In genomic region chr11:129315781-129316579, GRCh38 we compare ENCODE assay signal across 14 cellular contexts. TPM values are rescaled to one million over a fixed set of nuclear protein-coding genes. Genes with fewer than 3 reads are reported as not detected.
DNase-seq lines count a peak whose midpoint lies in the region; ATAC-seq and TF ChIP-seq lines count a peak whose summit lies in the region.
"Had no signal": no experiment of that assay in that cellular context is flagged by ENCODE, and none has a peak within 500 bp of the region (broad histone marks: within the 10 kb centered on the region; RNA-seq: fewer than 3 reads in every experiment).

No MANE protein-coding gene starts in this region.

- no peak overlapping the region for H3K4me3 ChIP-seq in MM.1S (ENCODE audit: low read length)
- H3K4me3 ChIP-seq in esophagus muscularis mucosa: no peak overlapping the region
- H3K4me3 ChIP-seq: ovary had no signal

- no peak for TF ChIP-seq EP300 in esophagus muscularis mucosa (IDR thresholded peaks at IDR 0.05)

- TF ChIP-seq CTCF in MCF 10A (IDR thresholded peaks at IDR 0.05; ENCODE audit: unreplicated experiment) (no peak), MM.1S (IDR thresholded peaks at IDR 0.05; ENCODE audit: low read length) (no peak), esophagus muscularis mucosa (IDR thresholded peaks at IDR 0.05) (no peak)

- no TSS peak for BruUV-seq in MCF 10A (replicated peaks; lab: Mats Ljungman, UMichigan)

- WGBS in esophagus muscularis mucosa: 68% methylated on average over 9 of the region's 12 CpGs

- TF ChIP-seq POLR2A in esophagus muscularis mucosa (IDR thresholded peaks at IDR 0.05; ENCODE audit: low read depth): no peak

- DNase-seq in T47D (ENCODE audit: low read depth in 1 of 2, low spot score in 1 of 2) (peak; percentile 82 to 99), MCF 10A (ENCODE audit: unreplicated experiment) (no peak), SHP77 (lab: John Stamatoyannopoulos, UW) (peak; percentile 91 to 93), left lobe of liver (ENCODE audit: low spot score) (no peak), ureter (ENCODE audit: low spot score) (peak; percentile 79), MM.1S (no peak), esophagus muscularis mucosa (ENCODE audit: extremely low spot score) (no peak)
- DNase-seq: activated T-cell treated with anti-CD3 and anti-CD28 coated beads, Interleukin-2, amount 50 U/mL, for 4 hours; ovary; SW 1271 had no signal

- no peaks in the 10 kb centered on the region for H3K36me3 ChIP-seq in MM.1S (replicated peaks; ENCODE audit: insufficient read depth, low read length)
- H3K36me3 ChIP-seq in esophagus muscularis mucosa: no peaks in the 10 kb centered on the region
- H3K36me3 ChIP-seq: ovary had no signal

- H3K27ac ChIP-seq in MM.1S (ENCODE audit: low read length): no peak overlapping the region
- no peak overlapping the region for H3K27ac ChIP-seq in esophagus muscularis mucosa (replicated peaks in 1 of 4)
- H3K27ac ChIP-seq: ovary had no signal

- no peaks in the 10 kb centered on the region for H3K4me1 ChIP-seq in MM.1S (ENCODE audit: low read length)
- H3K4me1 ChIP-seq in esophagus muscularis mucosa: peaks cover 0 to 17% (median 12%) of the 10 kb centered on the region in 4 donors

- no peaks in the 10 kb centered on the region for H3K9me3 Mint-ChIP-seq in MCF 10A (ENCODE audit: unreplicated experiment)
- H3K9me3 Mint-ChIP-seq: central memory CD8-positive, alpha-beta T cell had no signal

- no peak overlapping the region for H3K27ac Mint-ChIP-seq in MCF 10A (ENCODE audit: low read depth, unreplicated experiment)

- H2AFZ ChIP-seq in MM.1S (ENCODE audit: low read length): no peak overlapping the region

- no peaks in the 10 kb centered on the region for H3K27me3 Mint-ChIP-seq in MCF 10A (ENCODE audit: insufficient read depth, unreplicated experiment)

- H4K20me1 ChIP-seq in MM.1S (ENCODE audit: insufficient read depth, low read length): no peaks in the 10 kb centered on the region

- H3K9me3 ChIP-seq in MM.1S (replicated peaks; ENCODE audit: insufficient read depth, low read length) (no peaks in the 10 kb centered on the region), esophagus muscularis mucosa (no peaks in the 10 kb centered on the region)
- H3K9me3 ChIP-seq: ovary had no signal

- no peak overlapping the region for H3K4me3 Mint-ChIP-seq in MCF 10A (ENCODE audit: unreplicated experiment)
- H3K4me3 Mint-ChIP-seq: activated T-cell treated with anti-CD3 and anti-CD28 coated beads, Interleukin-2, amount 50 U/mL, for 4 hours; central memory CD8-positive, alpha-beta T cell had no signal

- intact Hi-C loops in MCF 10A (cut with micrococcal nuclease): no loop called here
- intact Hi-C loops in esophagus muscularis mucosa (cut with DNase I): no loop called here

- H3K79me2 ChIP-seq in MM.1S (ENCODE audit: low read length): no peaks in the 10 kb centered on the region

- in situ Hi-C loops in T47D (cut with HindIII; ENCODE audit: low pct_unique_long_range_greater_than_20kb, low sequenced_read_pairs): no loop called here

- ATAC-seq in left lobe of liver: peak; percentile 89
- ATAC-seq in GM21447 (IDR thresholded peaks at IDR 0.05; ENCODE audit: unreplicated experiment): no peak
- ATAC-seq: activated T-cell treated with anti-CD3 and anti-CD28 coated beads, Interleukin-2, amount 50 U/mL, for 4 hours had no signal

- no peaks in the 10 kb centered on the region for H3K27me3 ChIP-seq in MM.1S (replicated peaks; ENCODE audit: insufficient read depth, low read length)
- H3K27me3 ChIP-seq in esophagus muscularis mucosa: peaks cover 0 to 15% (median 0%) of the 10 kb centered on the region in 4 donors
- H3K27me3 ChIP-seq: ovary had no signal

- H3K9me2 ChIP-seq in MM.1S (replicated peaks; ENCODE audit: insufficient read depth, low read length): no peaks in the 10 kb centered on the region

- no peak overlapping the region for H3K9ac ChIP-seq in MM.1S (ENCODE audit: low read length)

- H3K36me3 Mint-ChIP-seq in MCF 10A (ENCODE audit: insufficient read depth, unreplicated experiment): no peaks in the 10 kb centered on the region

- H3F3A ChIP-seq in MM.1S (ENCODE audit: insufficient read depth, low read length): no peaks in the 10 kb centered on the region

- no peaks in the 10 kb centered on the region for H3K4me1 Mint-ChIP-seq in MCF 10A (ENCODE audit: insufficient read depth, unreplicated experiment)
- H3K4me1 Mint-ChIP-seq: central memory CD8-positive, alpha-beta T cell had no signal

- CTCF ChIA-PET in MCF 10A (lab: Yijun Ruan, JAX): interaction anchor here (0.6 to 2.4 kb wide), 6 partner anchors 11 to 199 kb away, joined by 3 to 6 read pairs (median 4); no protein-coding TSS in a partner anchor

- no peak overlapping the region for H3K4me2 ChIP-seq in MM.1S (ENCODE audit: low read depth, low read length)

- POLR2A ChIA-PET in MCF 10A (lab: Yijun Ruan, JAX): interaction anchor here (1.8 kb wide), 1 partner anchor 11 kb away, joined by 6 read pairs; no protein-coding TSS in a partner anchor

RNA-seq across cellular contexts. Expression of gene BARX2, which starts 59.7 kb away (rescaled TPM):
- not detected in 2 replicates for total RNA-seq in MCF 10A (2022)
- total RNA-seq in left lobe of liver: not detected
- total RNA-seq in ureter: 0.55 TPM
- not detected for total RNA-seq in esophagus muscularis mucosa
- total RNA-seq: glomerular endothelial cell, M059J had no signal

Comparison
In these comparisons a context has a peak if more than half of its experiments do, and no peak if none do; other contexts are left out.
1. DNase-seq: peak in T47D (2 of 2), SHP77 (2 of 2) and ureter (single experiment); none in MCF 10A (single experiment), left lobe of liver (single experiment), MM.1S (single experiment) and esophagus muscularis mucosa (single experiment).